1 cellular context compared by ENCODE assay signal in genomic region chr9:128218518-128219389, GRCh38.
A peak's percentile ranks its signal among the peaks of the same experiment; 100 is the strongest.
TF ChIP-seq lines count a peak whose summit lies in the region.

No MANE protein-coding gene starts in this region.

TF ChIP-seq in WTC11, 78 proteins besides CTCF, POLR2A, EP300 and RAD21:
- TF ChIP-seq ATF6 (CRISPR knock-in tag; IDR thresholded peaks at IDR 0.05): no peak
- no peak for TF ChIP-seq KAT7 (CRISPR knock-in tag; IDR thresholded peaks at IDR 0.05; ENCODE audit: borderline replicate concordance)
- no peak for TF ChIP-seq GABPB1 (CRISPR knock-in tag; IDR thresholded peaks at IDR 0.05)
- TF ChIP-seq OVOL2 (CRISPR knock-in tag; IDR thresholded peaks at IDR 0.05; ENCODE audit: borderline replicate concordance): no peak
- TF ChIP-seq FOXP4 (CRISPR knock-in tag; IDR thresholded peaks at IDR 0.05): no peak
- TF ChIP-seq ARID4B (CRISPR knock-in tag; IDR thresholded peaks at IDR 0.05; ENCODE audit: borderline replicate concordance): peak; percentile 50; the same call in 1 of the 2 replicates
- no peak for TF ChIP-seq HMGA2 (CRISPR knock-in tag; IDR thresholded peaks at IDR 0.05)
- no peak for TF ChIP-seq ATF1 (CRISPR knock-in tag; IDR thresholded peaks at IDR 0.05)
- no peak for TF ChIP-seq ZNF425 (CRISPR knock-in tag; conservative IDR thresholded peaks at IDR 0.05)
- TF ChIP-seq E2F5 (CRISPR knock-in tag; IDR thresholded peaks at IDR 0.05): 0 out of 2 replicates have a peak, but pooled peaks have one; percentile 33
- TF ChIP-seq IRF1 (CRISPR knock-in tag; IDR thresholded peaks at IDR 0.05): no peak
- no peak for TF ChIP-seq PRDM15 (CRISPR knock-in tag; IDR thresholded peaks at IDR 0.05)
- no peak for TF ChIP-seq USF1 (CRISPR knock-in tag; IDR thresholded peaks at IDR 0.05)
- TF ChIP-seq SP1 (CRISPR knock-in tag; conservative IDR thresholded peaks at IDR 0.05): peak; percentile 81
